In genomic region chr1:161048949-161049722, GRCh38 we compare ENCODE assay signal across 21 cellular contexts. TPM values are rescaled to one million over a fixed set of nuclear protein-coding genes. Genes with fewer than 3 reads are reported as not detected.
DNase-seq lines count a peak whose midpoint lies in the region; ATAC-seq, FAIRE-seq and TF ChIP-seq lines count a peak whose summit lies in the region.
"Had no signal": no experiment of that assay in that cellular context is flagged by ENCODE, and none has a peak within 500 bp of the region (broad histone marks: within the 10 kb centered on the region; RNA-seq: fewer than 3 reads in every experiment).

No MANE protein-coding gene starts in this region.

- H3K9ac ChIP-seq in HCT116 (ENCODE audit: low read length) (no peak overlapping the region), GM12878 (ENCODE audit: control insufficient read depth, insufficient read depth, low read length) (no peak overlapping the region), neuronal stem cell (ENCODE audit: low read depth, low read length, poor library complexity) (no peak overlapping the region)

- no peak for FAIRE-seq in GM12878 (lab: Jason Lieb, UNC)

- SMC1A ChIA-PET in GM12878 (lab: Charles Lee; ENCODE audit: uncharacterized antibody, unreplicated experiment) = interaction anchor here (1.3 to 7.5 kb wide), 2 partner anchors 19 to 52 kb away, joined by 3 to 134 read pairs; partner anchors contain the start of gene ARHGAP30

- no peaks in the 10 kb centered on the region for H3K79me1 ChIP-seq in neuronal stem cell (ENCODE audit: low read depth, low read length)

- H2AFZ ChIP-seq in HCT116 (ENCODE audit: low read depth, low read length, poor library complexity, severe bottlenecking) (no peak overlapping the region), GM12878 (ENCODE audit: control insufficient read depth, low read depth, low read length) (no peak overlapping the region), neuronal stem cell (ENCODE audit: low read length) (no peak overlapping the region)

- peaks cover 82% of the 10 kb centered on the region for H3K36me3 Mint-ChIP-seq in CD8-positive, alpha-beta T cell

- H3K4me1 ChIP-seq in CD8-positive, alpha-beta T cell (ENCODE audit: insufficient read depth, low read length) = peaks cover 9% of the 10 kb centered on the region
- H3K4me1 ChIP-seq in HCT116 (ENCODE audit: control insufficient read depth in 1 of 2, insufficient read depth in 2 of 2, low read length in 2 of 2) = peaks cover 5 to 26% of the 10 kb centered on the region in 2 experiments; a peak in 2 of 4 replicates
- peaks cover 14% of the 10 kb centered on the region for H3K4me1 ChIP-seq in GM12878 (ENCODE audit: control insufficient read depth, insufficient read depth, low read length)
- peaks cover 2 to 7% of the 10 kb centered on the region in 2 donors for H3K4me1 ChIP-seq in neuronal stem cell (ENCODE audit: control insufficient read depth in 2 of 2, insufficient read depth in 1 of 2, low read depth in 1 of 2, low read length in 2 of 2)
- H3K4me1 ChIP-seq in breast epithelium = no peaks in the 10 kb centered on the region
- H3K4me1 ChIP-seq: BE2C had no signal

- H3K79me2 ChIP-seq in HCT116 (ENCODE audit: insufficient read depth, low read length) (peaks cover 14% of the 10 kb centered on the region; the same call in 1 of the 2 replicates), GM12878 (ENCODE audit: control insufficient read depth, insufficient read depth, low read length) (peaks cover 16% of the 10 kb centered on the region)

- no peak for TF ChIP-seq CTCF in CD8-positive, alpha-beta T cell (IDR thresholded peaks at IDR 0.05)
- no peak for TF ChIP-seq CTCF in HCT116 (IDR thresholded peaks at IDR 0.05 in 2 of 3, conservative IDR thresholded peaks at IDR 0.05 in 1 of 3; ENCODE audit: borderline replicate concordance in 1 of 3, insufficient read depth in 1 of 3, low read depth in 2 of 3, low read length in 2 of 3)
- TF ChIP-seq CTCF in GM12878 (IDR thresholded peaks at IDR 0.05 in 2 of 3, conservative IDR thresholded peaks at IDR 0.05 in 1 of 3; ENCODE audit: control insufficient read depth in 2 of 3, extremely low read depth in 1 of 3, insufficient read depth in 1 of 3, low read depth in 3 of 3, low read length in 3 of 3) = no peak
- no peak for TF ChIP-seq CTCF in breast epithelium (IDR thresholded peaks at IDR 0.05)

- CTCF ChIA-PET in CD8-positive, alpha-beta T cell (lab: Charles Lee) = interaction anchor here (1.1 to 15.0 kb wide), 4 partner anchors 19 to 48 kb away, joined by 3 to 168 read pairs (median 4); partner anchors contain the start of genes ARHGAP30 and KLHDC9
- CTCF ChIA-PET in HCT116 (lab: Charles Lee) (no interaction called here), GM12878 (lab: Yijun Ruan, JAX) (interaction anchor here (0.6 to 5.4 kb wide), 4 partner anchors 21 to 52 kb away, joined by 3 to 37 read pairs (median 4); no protein-coding TSS in a partner anchor)

- intact Hi-C loops in CD8-positive, alpha-beta T cell (cut with DNase I, micrococcal nuclease) = loop anchor here (5.0 kb wide), 3 partner anchors 108 to 787 kb away; partner anchors contain the start of genes DCAF8 (in 1 of the 2), TOMM40L (in 1 of the 2) and USP21 (in 1 of the 2)
- intact Hi-C loops in HCT116 (cut with micrococcal nuclease) (loop anchor here (5.0 kb wide), 1 partner anchor 68 kb away; the partner anchor contains the start of genes NIT1 and PFDN2), GM12878 (cut with micrococcal nuclease; ENCODE audit: unreplicated experiment) (loop anchor here (5.0 kb wide), 1 partner anchor 68 kb away; the partner anchor contains the start of genes NIT1 and PFDN2), breast epithelium (cut with DNase I; ENCODE audit: low total_unique reads) (no loop called here)

- no peaks in the 10 kb centered on the region for H3K9me3 Mint-ChIP-seq in CD8-positive, alpha-beta T cell

- no peak overlapping the region for H3K4ac ChIP-seq in neuronal stem cell (ENCODE audit: low read length)

- no peak overlapping the region for H3K4me3 ChIP-seq in CD8-positive, alpha-beta T cell (ENCODE audit: low read depth, low read length)
- no peak overlapping the region for H3K4me3 ChIP-seq in HCT116 (replicated peaks in 1 of 2; ENCODE audit: low read depth in 1 of 2, low read length in 2 of 2)
- no peak overlapping the region for H3K4me3 ChIP-seq in GM12878
- H3K4me3 ChIP-seq in neuronal stem cell (ENCODE audit: low read length in 2 of 2) = no peak overlapping the region
- no peak overlapping the region for H3K4me3 ChIP-seq in breast epithelium

- H4K8ac ChIP-seq in neuronal stem cell (ENCODE audit: low read depth, low read length) = no peak overlapping the region

- H3K9me2 ChIP-seq in HCT116 (ENCODE audit: insufficient read depth) = no peaks in the 10 kb centered on the region

- no peak for DNase-seq in CD8-positive, alpha-beta T cell
- DNase-seq in HCT116 (ENCODE audit: low read depth, low spot score) (no peak), GM12878 (ENCODE audit: low read depth, low spot score) (no peak), neuronal stem cell (ENCODE audit: low spot score) (no peak), NCI-H2196 treated with DMSO at 0.1 percent for 48 hours (lab: John Stamatoyannopoulos, UW; ENCODE audit: unreplicated experiment) (no peak), breast epithelium (ENCODE audit: low spot score in 2 of 2) (no peak)
- DNase-seq in activated CD4-positive, CD25-positive, alpha-beta regulatory T cell (lab: John Stamatoyannopoulos, UW) = no peak
- DNase-seq: activated CD8-positive, alpha-beta memory T cell treated with anti-CD3 and anti-CD28 coated beads for 24 hours; activated effector memory CD4-positive, alpha-beta T cell treated with anti-CD3 and anti-CD28 coated beads, Interleukin-2, amount 50 U/mL, for 16 hours; BE2C; brain microvascular endothelial cell; DMS79; IMR-90; mesendoderm; NCI-H2081 treated with DMSO at 0.1 percent for 48 hours; NCI-H526 treated with DMSO at 0.1 percent for 48 hours; stimulated activated CD4-positive, alpha-beta T cell treated with anti-CD3 and anti-CD28 coated beads, Interleukin-4, amount 100 ng/mL, for 1 hour; stimulated activated CD8-positive, alpha-beta memory T cell treated with anti-CD3 and anti-CD28 coated beads, Interleukin-4, amount 100 ng/mL, for 48 hours had no signal

- H3K4me3 Mint-ChIP-seq in CD8-positive, alpha-beta T cell = no peak overlapping the region

- H4K20me1 ChIP-seq in HCT116 (ENCODE audit: insufficient read depth) = no peaks in the 10 kb centered on the region
- no peaks in the 10 kb centered on the region for H4K20me1 ChIP-seq in GM12878 (ENCODE audit: control insufficient read depth, insufficient read depth)

- no peak overlapping the region for H3K18ac ChIP-seq in neuronal stem cell (ENCODE audit: low read length)

- POLR2A ChIA-PET in CD8-positive, alpha-beta T cell (lab: Charles Lee) = interaction anchor here (1.0 to 1.1 kb wide), 2 partner anchors 10 to 19 kb away, joined by 3 read pairs; partner anchors contain the start of gene TSTD1
- POLR2A ChIA-PET in HCT116 (lab: Charles Lee) (no interaction called here), GM12878 (lab: Charles Lee) (interaction anchor here (0.7 to 5.2 kb wide), 4 partner anchors 13 to 28 kb away, joined by 3 to 139 read pairs (median 5); partner anchors contain the start of gene ARHGAP30)

- H3K27me3 ChIP-seq in CD8-positive, alpha-beta T cell (ENCODE audit: insufficient read depth, low read length) = no peaks in the 10 kb centered on the region
- H3K27me3 ChIP-seq in HCT116 (ENCODE audit: insufficient read depth, low read length) = no peaks in the 10 kb centered on the region
- H3K27me3 ChIP-seq in GM12878 (replicated peaks in 1 of 2; ENCODE audit: control insufficient read depth in 2 of 2, insufficient read depth in 2 of 2, low read length in 1 of 2) = no peaks in the 10 kb centered on the region
- peaks cover 0 to under 1% (median 0%) of the 10 kb centered on the region in 3 experiments for H3K27me3 ChIP-seq in neuronal stem cell (ENCODE audit: control insufficient read depth in 3 of 3, insufficient read depth in 3 of 3, low read depth in 1 of 3, low read length in 3 of 3)
- H3K27me3 ChIP-seq in breast epithelium = no peaks in the 10 kb centered on the region
- H3K27me3 ChIP-seq: BE2C, brain microvascular endothelial cell had no signal

- no peak for TF ChIP-seq POLR2A in HCT116 (IDR thresholded peaks at IDR 0.05; ENCODE audit: borderline replicate concordance, extremely low read depth, insufficient read depth, insufficient read length)
- TF ChIP-seq POLR2A in GM12878 (IDR thresholded peaks at IDR 0.05; ENCODE audit: low read depth, low read length) = 0 out of 2 replicates have a peak, but pooled peaks have one; percentile 54
- no peak for TF ChIP-seq POLR2A in breast epithelium (IDR thresholded peaks at IDR 0.05)

- ATAC-seq in CD8-positive, alpha-beta T cell = no peak
- ATAC-seq in HCT116 (no peak), GM12878 (no peak)

- RAD21 ChIA-PET in HCT116 (lab: Charles Lee; ENCODE audit: low non-redundant PET in 1 of 2, low total read pairs in 2 of 2, uncharacterized antibody in 2 of 2, unreplicated experiment in 2 of 2) = no interaction called here
- RAD21 ChIA-PET in GM12878 (lab: Charles Lee; ENCODE audit: unreplicated experiment) = no interaction called here

- H2AK5ac ChIP-seq in neuronal stem cell (ENCODE audit: low read depth, low read length) = peak overlapping the region; percentile 32

- H2BK5ac ChIP-seq in neuronal stem cell (ENCODE audit: low read length) = peak overlapping the region; percentile 33

- H2BK120ac ChIP-seq in neuronal stem cell (ENCODE audit: low read depth, low read length) = no peak overlapping the region

- H3K27ac ChIP-seq in CD8-positive, alpha-beta T cell (ENCODE audit: low read depth, low read length) = no peak overlapping the region
- H3K27ac ChIP-seq in HCT116 (ENCODE audit: low read depth, low read length) (no peak overlapping the region), GM12878 (ENCODE audit: control insufficient read depth, insufficient read depth) (no peak overlapping the region), neuronal stem cell (replicated peaks; ENCODE audit: low read length) (no peak overlapping the region), breast epithelium (no peak overlapping the region)
- H3K27ac ChIP-seq: brain microvascular endothelial cell had no signal

- no peak overlapping the region for H2BK12ac ChIP-seq in neuronal stem cell (ENCODE audit: low read length)

- H3K36me3 ChIP-seq in CD8-positive, alpha-beta T cell (ENCODE audit: insufficient read depth, low read length) = peaks cover 49% of the 10 kb centered on the region
- H3K36me3 ChIP-seq in HCT116 (ENCODE audit: control insufficient read depth in 1 of 2, insufficient read depth in 2 of 2, low read length in 2 of 2) (no peaks in the 10 kb centered on the region), GM12878 (ENCODE audit: control insufficient read depth in 2 of 2, insufficient read depth in 2 of 2, low read length in 1 of 2) (peaks cover 22 to 28% of the 10 kb centered on the region in 2 experiments), neuronal stem cell (replicated peaks in 1 of 2; ENCODE audit: control insufficient read depth in 2 of 2, insufficient read depth in 2 of 2, low read length in 2 of 2) (no peaks in the 10 kb centered on the region), breast epithelium (no peaks in the 10 kb centered on the region)
- H3K36me3 ChIP-seq: BE2C, brain microvascular endothelial cell had no signal

- H3K4me2 ChIP-seq in HCT116 (ENCODE audit: low read length) = no peak overlapping the region
- H3K4me2 ChIP-seq in GM12878 (ENCODE audit: control insufficient read depth, insufficient read depth) = no peak overlapping the region
- no peak overlapping the region for H3K4me2 ChIP-seq in neuronal stem cell (ENCODE audit: insufficient read depth, low read length, poor library complexity, severe bottlenecking)

- no peaks in the 10 kb centered on the region for H3K9me3 ChIP-seq in CD8-positive, alpha-beta T cell (ENCODE audit: low read length)
- H3K9me3 ChIP-seq in HCT116 (ENCODE audit: control insufficient read depth in 1 of 2, insufficient read depth in 1 of 2, low read depth in 1 of 2, low read length in 2 of 2) (peaks cover 0 to 5% of the 10 kb centered on the region in 2 experiments; a peak in 1 of 4 replicates), GM12878 (replicated peaks; ENCODE audit: control insufficient read depth, insufficient read depth, low read length) (no peaks in the 10 kb centered on the region), neuronal stem cell (replicated peaks in 1 of 2; ENCODE audit: control insufficient read depth in 2 of 2, insufficient read depth in 1 of 2, low read depth in 1 of 2, low read length in 2 of 2) (peaks cover 14 to 32% of the 10 kb centered on the region in 2 donors), breast epithelium (no peaks in the 10 kb centered on the region)
- H3K9me3 ChIP-seq: BE2C had no signal

- H2BK15ac ChIP-seq in neuronal stem cell (ENCODE audit: low read length) = no peak overlapping the region

- no peak for TF ChIP-seq EP300 in GM12878 (IDR thresholded peaks at IDR 0.05; ENCODE audit: borderline replicate concordance in 1 of 2, control insufficient read depth in 1 of 2, low read depth in 2 of 2, low read length in 2 of 2)

- TF ChIP-seq RAD21 in HCT116 (IDR thresholded peaks at IDR 0.05; ENCODE audit: low read depth) (no peak), GM12878 (IDR thresholded peaks at IDR 0.05; ENCODE audit: insufficient read depth, low read depth, low read length) (no peak)

- WGBS in GM12878 (ENCODE audit: insufficient coverage, insufficient replicate concordance, low lambda C conversion rate, missing lambda C conversion rate) = 98% methylated on average over 5 of the region's 5 CpGs
- WGBS in neuronal stem cell (ENCODE audit: extremely low coverage in 2 of 2, insufficient read length in 2 of 2, insufficient replicate concordance in 1 of 2), 2 donors = no CpG with 5 or more reads among the region's 5 CpGs

- H3K14ac ChIP-seq in neuronal stem cell (ENCODE audit: low read length) = no peak overlapping the region

- H3K23ac ChIP-seq in neuronal stem cell (ENCODE audit: low read depth, low read length, poor library complexity) = no peak overlapping the region

- BruUV-seq in HCT116 (replicated peaks; lab: Mats Ljungman, UMichigan) (no TSS peak), GM12878 (replicated peaks; lab: Mats Ljungman, UMichigan) (no TSS peak)

- in situ Hi-C loops in GM12878 (cut with MboI) = no loop called here

- no peaks in the 10 kb centered on the region for H3K27me3 Mint-ChIP-seq in CD8-positive, alpha-beta T cell (ENCODE audit: low read depth)

- peak overlapping the region; percentile 81 for H3K27ac Mint-ChIP-seq in CD8-positive, alpha-beta T cell

- no peak overlapping the region for H4K91ac ChIP-seq in neuronal stem cell (ENCODE audit: low read depth, low read length, poor library complexity)

- H3K4me1 Mint-ChIP-seq in CD8-positive, alpha-beta T cell (ENCODE audit: low read depth) = peaks cover 36% of the 10 kb centered on the region

RNA-seq across cellular contexts. Expression of gene USF1, which starts 3.4 kb away (rescaled TPM):
- total RNA-seq in CD8-positive, alpha-beta T cell = 10 to 100 TPM; 95.6 to 98.8 TPM
- total RNA-seq in HCT116 (2021; ENCODE audit: unreplicated experiment) (48.0 TPM), GM12878 (2014; rRNA removed) (90.2 and 92.1 TPM in 2 replicates), GM12878 (2014; rRNA removed; fragmentation: Illumina TruSeq; extraction: Trizol) (61.4 and 65.1 TPM in 2 replicates), GM12878 (2021) (60.3 and 65.8 TPM in 2 replicates), breast epithelium (10 to 100 TPM; 64.5 to 70.8 (median 64.6) TPM)
- polyA plus RNA-seq in HCT116 (2012) = 49.1 and 61.6 TPM in 2 replicates
- 32.1 and 38.7 TPM in 2 replicates for total RNA-seq in GM12878 (2013; cell fraction: nucleolus; rRNA removed)
- 54.0 TPM for polyA plus RNA-seq in GM12878 (2011; ENCODE audit: low read depth)
- polyA plus RNA-seq in GM12878 (2011; rRNA removed) (33.8 and 46.0 TPM in 2 replicates), GM12878 (2014; fragmentation: Illumina TruSeq; extraction: Trizol) (50.5 and 60.9 TPM in 2 replicates), GM12878 (2014; fragmentation: Nextera tagmentation; extraction: Ambion mirVana) (10 to 100 TPM in 1 of 2 experiments, 1 to 10 TPM in 1; 9.4 to 26.3 TPM), GM12878 (2014; rRNA removed) (72.6 and 72.8 TPM in 2 replicates), GM12878 (2016; fragmentation: Nextera tagmentation; extraction: Ambion mirVana) (10 to 100 TPM; 11.5 to 23.1 TPM)
- 55.7 and 71.7 TPM in 2 replicates for polyA plus RNA-seq in GM12878 (2011; cell fraction: cytosol; rRNA removed)
- 153 and 160 TPM in 2 replicates for polyA plus RNA-seq in GM12878 (2011; cell fraction: nucleus; rRNA removed)
- polyA plus RNA-seq in GM12878 (2012) = 42.5 and 67.5 TPM in 2 replicates
- 149 and 171 TPM in 2 replicates for polyA minus RNA-seq in GM12878 (2011; rRNA and poly(A)+ RNA removed)
- 31.5 and 32.7 TPM in 2 replicates for polyA minus RNA-seq in GM12878 (2011; cell fraction: cytosol; rRNA and poly(A)+ RNA removed)
- 24.2 and 34.1 TPM in 2 replicates for polyA minus RNA-seq in GM12878 (2011; cell fraction: nucleus; rRNA and poly(A)+ RNA removed)
- polyA plus RNA-seq in neuronal stem cell (2013, experiment 1 of 2) = 37.4 TPM
- polyA plus RNA-seq in neuronal stem cell (2013, experiment 2 of 2) = 35.9 TPM

RNA-seq across cellular contexts. Expression of gene TSTD1, which starts 10.4 kb away (rescaled TPM):
- 10 to 100 TPM; 44.8 to 46.6 TPM for total RNA-seq in CD8-positive, alpha-beta T cell
- 116 TPM for total RNA-seq in HCT116 (2021; ENCODE audit: unreplicated experiment)
- polyA plus RNA-seq in HCT116 (2012) = 157 and 191 TPM in 2 replicates
- 26.3 and 40.4 TPM in 2 replicates for total RNA-seq in GM12878 (2013; cell fraction: nucleolus; rRNA removed)
- total RNA-seq in GM12878 (2014; rRNA removed) = 72.2 and 72.7 TPM in 2 replicates
- total RNA-seq in GM12878 (2014; rRNA removed; fragmentation: Illumina TruSeq; extraction: Trizol) = 37.6 and 38.4 TPM in 2 replicates
- total RNA-seq in GM12878 (2021) = 43.2 and 49.0 TPM in 2 replicates
- 21.8 TPM for polyA plus RNA-seq in GM12878 (2011; ENCODE audit: low read depth)
- polyA plus RNA-seq in GM12878 (2011; rRNA removed) = 65.8 and 82.6 TPM in 2 replicates
- 125 and 132 TPM in 2 replicates for polyA plus RNA-seq in GM12878 (2011; cell fraction: cytosol; rRNA removed)
- polyA plus RNA-seq in GM12878 (2011; cell fraction: nucleus; rRNA removed) = 76.3 and 99.1 TPM in 2 replicates
- polyA plus RNA-seq in GM12878 (2012) = 64.2 and 75.4 TPM in 2 replicates
- 14.5 and 33.3 TPM in 2 replicates for polyA plus RNA-seq in GM12878 (2014; fragmentation: Illumina TruSeq; extraction: Trizol)
- polyA plus RNA-seq in GM12878 (2014; fragmentation: Nextera tagmentation; extraction: Ambion mirVana) = 100 to 1,000 TPM; 102 to 145 TPM
- polyA plus RNA-seq in GM12878 (2014; rRNA removed) = 96.1 and 99.1 TPM in 2 replicates
- 100 to 1,000 TPM; 100 to 118 TPM for polyA plus RNA-seq in GM12878 (2016; fragmentation: Nextera tagmentation; extraction: Ambion mirVana)
- 6.6 and 20.1 TPM in 2 replicates for polyA minus RNA-seq in GM12878 (2011; rRNA and poly(A)+ RNA removed)
- 6.7 and 9.0 TPM in 2 replicates for polyA minus RNA-seq in GM12878 (2011; cell fraction: cytosol; rRNA and poly(A)+ RNA removed)
- 13.1 and 18.8 TPM in 2 replicates for polyA minus RNA-seq in GM12878 (2011; cell fraction: nucleus; rRNA and poly(A)+ RNA removed)
- polyA plus RNA-seq in neuronal stem cell (2013, experiment 1 of 2) = 49.5 TPM
- 50.2 TPM for polyA plus RNA-seq in neuronal stem cell (2013, experiment 2 of 2)
- total RNA-seq in breast epithelium = 100 to 1,000 TPM in 2 of 3 donors, 10 to 100 TPM in 1; 57.3 to 217 (median 109) TPM
- total RNA-seq: IMR-90 had no signal

RNA-seq across cellular contexts. Expression of gene ARHGAP30, which starts 20.6 kb away (rescaled TPM):
- 10 to 100 TPM; 59.7 to 63.6 TPM for total RNA-seq in CD8-positive, alpha-beta T cell
- 0.39 TPM for total RNA-seq in HCT116 (2021; ENCODE audit: unreplicated experiment)
- polyA plus RNA-seq in HCT116 (2012) = 0.34 and 0.36 TPM in 2 replicates
- total RNA-seq in GM12878 (2013; cell fraction: nucleolus; rRNA removed) = 49.9 and 52.0 TPM in 2 replicates
- total RNA-seq in GM12878 (2014; rRNA removed) = 64.8 and 72.0 TPM in 2 replicates
- 78.5 and 78.9 TPM in 2 replicates for total RNA-seq in GM12878 (2014; rRNA removed; fragmentation: Illumina TruSeq; extraction: Trizol)
- 136 and 143 TPM in 2 replicates for total RNA-seq in GM12878 (2021)
- 51.5 TPM for polyA plus RNA-seq in GM12878 (2011; ENCODE audit: low read depth)
- 68.3 and 90.2 TPM in 2 replicates for polyA plus RNA-seq in GM12878 (2011; rRNA removed)
- 120 and 128 TPM in 2 replicates for polyA plus RNA-seq in GM12878 (2011; cell fraction: cytosol; rRNA removed)
- 83.8 and 88.7 TPM in 2 replicates for polyA plus RNA-seq in GM12878 (2011; cell fraction: nucleus; rRNA removed)
- polyA plus RNA-seq in GM12878 (2012) = 86.4 and 90.3 TPM in 2 replicates
- 74.3 and 94.1 TPM in 2 replicates for polyA plus RNA-seq in GM12878 (2014; fragmentation: Illumina TruSeq; extraction: Trizol)
- polyA plus RNA-seq in GM12878 (2014; fragmentation: Nextera tagmentation; extraction: Ambion mirVana) = 10 to 100 TPM; 12.9 to 20.9 TPM
- polyA plus RNA-seq in GM12878 (2014; rRNA removed) = 81.9 and 86.9 TPM in 2 replicates
- polyA plus RNA-seq in GM12878 (2016; fragmentation: Nextera tagmentation; extraction: Ambion mirVana) = 10 to 100 TPM; 64.1 to 74.0 TPM
- 65.2 and 132 TPM in 2 replicates for polyA minus RNA-seq in GM12878 (2011; rRNA and poly(A)+ RNA removed)
- polyA minus RNA-seq in GM12878 (2011; cell fraction: cytosol; rRNA and poly(A)+ RNA removed) = 46.4 and 49.8 TPM in 2 replicates
- 23.0 and 35.9 TPM in 2 replicates for polyA minus RNA-seq in GM12878 (2011; cell fraction: nucleus; rRNA and poly(A)+ RNA removed)
- 0.11 TPM for polyA plus RNA-seq in neuronal stem cell (2013, experiment 1 of 2)
- polyA plus RNA-seq in neuronal stem cell (2013, experiment 2 of 2) = 0.04 TPM
- total RNA-seq in breast epithelium = 10 to 100 TPM in 1 of 3 donors, 1 to 10 TPM in 2; 5.2 to 16.5 (median 7.9) TPM
- total RNA-seq: fibroblast of lung, IMR-90, osteocyte had no signal
- polyA plus RNA-seq: fibroblast of lung had no signal

RNA-seq across cellular contexts. Expression of gene F11R, which starts 28.2 kb away (rescaled TPM):
- 10 to 100 TPM; 16.8 to 20.0 TPM for total RNA-seq in CD8-positive, alpha-beta T cell
- 86.7 TPM for total RNA-seq in HCT116 (2021; ENCODE audit: unreplicated experiment)
- 127 and 147 TPM in 2 replicates for polyA plus RNA-seq in HCT116 (2012)
- total RNA-seq in GM12878 (2013; cell fraction: nucleolus; rRNA removed) = 90.7 and 115 TPM in 2 replicates
- total RNA-seq in GM12878 (2014; rRNA removed) = 23.7 and 33.2 TPM in 2 replicates
- 29.5 and 31.9 TPM in 2 replicates for total RNA-seq in GM12878 (2014; rRNA removed; fragmentation: Illumina TruSeq; extraction: Trizol)
- 29.8 and 33.2 TPM in 2 replicates for total RNA-seq in GM12878 (2021)
- polyA plus RNA-seq in GM12878 (2011; ENCODE audit: low read depth) = 18.2 TPM
- 51.8 and 80.9 TPM in 2 replicates for polyA plus RNA-seq in GM12878 (2011; rRNA removed)
- 63.3 and 86.3 TPM in 2 replicates for polyA plus RNA-seq in GM12878 (2011; cell fraction: cytosol; rRNA removed)
- polyA plus RNA-seq in GM12878 (2011; cell fraction: nucleus; rRNA removed) = 29.5 and 52.8 TPM in 2 replicates
- polyA plus RNA-seq in GM12878 (2012) = 27.6 and 42.8 TPM in 2 replicates
- 54.5 and 71.7 TPM in 2 replicates for polyA plus RNA-seq in GM12878 (2014; fragmentation: Illumina TruSeq; extraction: Trizol)
- polyA plus RNA-seq in GM12878 (2014; fragmentation: Nextera tagmentation; extraction: Ambion mirVana) = 10 to 100 TPM; 15.3 TPM
- polyA plus RNA-seq in GM12878 (2014; rRNA removed) = 21.0 and 23.4 TPM in 2 replicates
- polyA plus RNA-seq in GM12878 (2016; fragmentation: Nextera tagmentation; extraction: Ambion mirVana) = 10 to 100 TPM; 21.3 to 24.9 TPM
- 82.5 and 112 TPM in 2 replicates for polyA minus RNA-seq in GM12878 (2011; rRNA and poly(A)+ RNA removed)
- polyA minus RNA-seq in GM12878 (2011; cell fraction: cytosol; rRNA and poly(A)+ RNA removed) = 13.3 and 16.4 TPM in 2 replicates
- 10.6 and 12.9 TPM in 2 replicates for polyA minus RNA-seq in GM12878 (2011; cell fraction: nucleus; rRNA and poly(A)+ RNA removed)
- polyA plus RNA-seq in neuronal stem cell (2013, experiment 1 of 2) = 15.6 TPM
- 16.1 TPM for polyA plus RNA-seq in neuronal stem cell (2013, experiment 2 of 2)
- total RNA-seq in breast epithelium = 10 to 100 TPM; 41.1 to 74.3 (median 48.8) TPM

RNA-seq across cellular contexts. Expression of gene NECTIN4, which starts 40.2 kb away (rescaled TPM):
- not detected for total RNA-seq in CD8-positive, alpha-beta T cell
- total RNA-seq in HCT116 (2021; ENCODE audit: unreplicated experiment) = 3.3 TPM
- 4.5 and 7.0 TPM in 2 replicates for polyA plus RNA-seq in HCT116 (2012)
- total RNA-seq in GM12878 (2013; cell fraction: nucleolus; rRNA removed) = not detected in 2 replicates
- total RNA-seq in GM12878 (2014; rRNA removed) = 2.5 and 2.8 TPM in 2 replicates
- 3.1 and 3.3 TPM in 2 replicates for total RNA-seq in GM12878 (2014; rRNA removed; fragmentation: Illumina TruSeq; extraction: Trizol)
- 4.0 and 5.6 TPM in 2 replicates for total RNA-seq in GM12878 (2021)
- polyA plus RNA-seq in GM12878 (2011; ENCODE audit: low read depth) = 3.0 TPM
- 7.5 and 8.7 TPM in 2 replicates for polyA plus RNA-seq in GM12878 (2011; rRNA removed)
- 6.4 and 9.5 TPM in 2 replicates for polyA plus RNA-seq in GM12878 (2011; cell fraction: cytosol; rRNA removed)
- 5.1 and 6.9 TPM in 2 replicates for polyA plus RNA-seq in GM12878 (2011; cell fraction: nucleus; rRNA removed)
- 2.3 and 3.2 TPM in 2 replicates for polyA plus RNA-seq in GM12878 (2012)
- 2.6 and 4.5 TPM in 2 replicates for polyA plus RNA-seq in GM12878 (2014; fragmentation: Illumina TruSeq; extraction: Trizol)
- polyA plus RNA-seq in GM12878 (2014; fragmentation: Nextera tagmentation; extraction: Ambion mirVana) = 1 to 10 TPM; 3.2 to 3.5 TPM
- polyA plus RNA-seq in GM12878 (2014; rRNA removed) = 3.4 TPM in 2 replicates
- 1 to 10 TPM; 6.9 to 8.3 TPM for polyA plus RNA-seq in GM12878 (2016; fragmentation: Nextera tagmentation; extraction: Ambion mirVana)
- polyA minus RNA-seq in GM12878 (2011; rRNA and poly(A)+ RNA removed) = 14.3 and 18.7 TPM in 2 replicates
- 2.3 and 4.4 TPM in 2 replicates for polyA minus RNA-seq in GM12878 (2011; cell fraction: cytosol; rRNA and poly(A)+ RNA removed)
- polyA minus RNA-seq in GM12878 (2011; cell fraction: nucleus; rRNA and poly(A)+ RNA removed) = 2.3 and 5.5 TPM in 2 replicates
- polyA plus RNA-seq in neuronal stem cell (2013, experiment 1 of 2) = 0.13 TPM
- polyA plus RNA-seq in neuronal stem cell (2013, experiment 2 of 2) = 0.10 TPM
- total RNA-seq in breast epithelium = 10 to 100 TPM in 2 of 3 donors, not detected in 1; 28.5 to 56.3 TPM
- total RNA-seq: OCI-LY7, osteocyte had no signal
